Comparison of ENCODE assay signal across 8 cellular contexts in the genomic region with DNA sequence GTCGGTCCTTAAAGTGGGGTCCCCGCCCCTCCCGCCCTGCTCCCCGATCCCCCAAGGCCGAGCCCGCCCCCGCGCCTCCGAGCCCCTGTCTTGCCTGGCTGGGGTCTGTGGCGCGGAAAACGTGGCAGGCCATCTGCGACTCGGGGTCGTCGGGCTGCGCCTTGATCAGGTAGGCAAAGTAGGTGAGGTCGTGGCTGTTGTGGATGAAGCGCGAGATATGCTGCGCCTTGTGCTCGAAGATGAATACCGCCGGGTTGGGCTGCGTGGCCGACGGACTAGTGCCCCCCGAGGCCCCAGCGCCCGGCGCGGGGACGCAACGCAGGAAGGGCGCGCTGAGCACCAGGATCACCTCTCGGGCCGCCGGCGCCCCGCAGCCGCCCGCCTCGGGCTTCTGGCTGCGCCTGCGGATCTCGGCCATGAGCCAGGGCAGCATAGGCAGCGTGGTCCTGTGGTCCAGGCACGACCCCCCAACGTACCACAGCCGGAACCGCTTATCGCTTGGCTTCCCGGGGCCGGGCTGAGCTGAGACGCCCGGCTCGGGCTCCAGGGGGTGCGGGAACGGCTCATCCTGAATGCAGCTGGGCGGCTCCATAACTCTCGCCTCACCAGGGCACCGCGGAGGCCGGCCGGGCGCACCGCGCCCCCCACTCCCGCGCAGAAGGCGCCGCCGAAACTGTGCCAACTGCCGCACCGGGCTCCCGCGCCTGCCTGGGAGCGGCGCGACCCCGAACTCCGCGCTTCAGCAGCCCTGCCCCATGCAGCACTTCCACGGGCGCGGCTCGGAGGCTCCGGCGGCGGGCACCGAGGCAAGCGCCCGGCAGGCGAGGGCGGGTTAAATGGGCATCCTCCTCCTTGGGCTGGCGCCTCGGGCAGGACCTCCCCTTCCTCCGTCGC. TPM values are rescaled to one million over a fixed set of nuclear protein-coding genes. Genes with fewer than 3 reads are reported as not detected.
DNase-seq lines count a peak whose midpoint lies in the region; ATAC-seq and TF ChIP-seq lines count a peak whose summit lies in the region.

No MANE protein-coding gene starts in this region.

- H3K27me3 Mint-ChIP-seq in T-cell: peaks cover 60 to 76% of the 10 kb centered on the region in 2 donors

- POLR2A ChIA-PET in T-cell (lab: Charles Lee): no interaction called here

- peaks cover 15 to 21% (median 18%) of the 10 kb centered on the region in 3 donors for H3K4me1 Mint-ChIP-seq in T-cell
- H3K4me1 Mint-ChIP-seq in stimulated activated effector memory CD8-positive, alpha-beta T cell treated with anti-CD3 and anti-CD28 coated beads, Interleukin-12 subunit alpha, Interleukin-12 subunit beta, amount 100 ng/mL, for 72 hours: peaks cover 22% of the 10 kb centered on the region

- CTCF ChIA-PET in T-cell (lab: Charles Lee): no interaction called here

- no peak overlapping the region for H3K27ac Mint-ChIP-seq in T-cell
- H3K27ac Mint-ChIP-seq in stimulated activated effector memory CD8-positive, alpha-beta T cell treated with anti-CD3 and anti-CD28 coated beads, Interleukin-12 subunit alpha, Interleukin-12 subunit beta, amount 100 ng/mL, for 72 hours: no peak overlapping the region

- H3K27ac ChIP-seq in left lung: peak overlapping the region; percentile 74 to 82

- intact Hi-C loops in left lung (cut with DNase I): loop anchor here in 1 of 2 donors (10.0 kb wide), 1 partner anchor 107 kb away; no protein-coding TSS in a partner anchor

- peak overlapping the region; percentile 75 to 90 for H3K4me3 ChIP-seq in left lung

- H3K4me3 Mint-ChIP-seq in T-cell: peak overlapping the region; percentile 68 to 98 (median 71)
- H3K4me3 Mint-ChIP-seq in stimulated activated effector memory CD8-positive, alpha-beta T cell treated with anti-CD3 and anti-CD28 coated beads, Interleukin-12 subunit alpha, Interleukin-12 subunit beta, amount 100 ng/mL, for 72 hours: peak overlapping the region; percentile 94

- ATAC-seq in GM21367 (IDR thresholded peaks at IDR 0.05; ENCODE audit: unreplicated experiment) (peak; percentile 22), HG03565 (IDR thresholded peaks at IDR 0.05; ENCODE audit: unreplicated experiment) (peak; percentile 18), T-cell (replicated peaks in 1 of 4) (peak; percentile 44 to 59 (median 50)), left lung (peak; percentile 36)
- ATAC-seq in stimulated activated effector memory CD8-positive, alpha-beta T cell treated with anti-CD3 and anti-CD28 coated beads, Interleukin-12 subunit alpha, Interleukin-12 subunit beta, amount 100 ng/mL, for 72 hours: peak; percentile 61

- peaks cover 3 to 19% of the 10 kb centered on the region in 2 donors for H3K4me1 ChIP-seq in left lung

- TF ChIP-seq CTCF in left lung (IDR thresholded peaks at IDR 0.05): no peak

- DNase-seq in EH (ENCODE audit: low read depth) (peak; percentile 42), T-cell (peak in 16 of 34 experiments; percentile 1 to 25 (median 6)), cerebellum (ENCODE audit: low spot score) (peak; percentile 8), left lung (peak; percentile 36 to 82), NCI-H446 (lab: John Stamatoyannopoulos, UW) (no peak)
- peak; percentile 21 to 65 for DNase-seq in stimulated activated effector memory CD8-positive, alpha-beta T cell treated with anti-CD3 and anti-CD28 coated beads, Interleukin-12 subunit alpha, Interleukin-12 subunit beta, amount 100 ng/mL, for 72 hours (ENCODE audit: low spot score in 2 of 2)

- H3K36me3 Mint-ChIP-seq in T-cell: no peaks in the 10 kb centered on the region
- H3K36me3 Mint-ChIP-seq in stimulated activated effector memory CD8-positive, alpha-beta T cell treated with anti-CD3 and anti-CD28 coated beads, Interleukin-12 subunit alpha, Interleukin-12 subunit beta, amount 100 ng/mL, for 72 hours: no peaks in the 10 kb centered on the region

- peaks cover 0 to 45% of the 10 kb centered on the region in 2 donors for H3K27me3 ChIP-seq in left lung

- no peaks in the 10 kb centered on the region for H3K36me3 ChIP-seq in left lung

- H3K9me3 Mint-ChIP-seq in T-cell: no peaks in the 10 kb centered on the region
- no peaks in the 10 kb centered on the region for H3K9me3 Mint-ChIP-seq in stimulated activated effector memory CD8-positive, alpha-beta T cell treated with anti-CD3 and anti-CD28 coated beads, Interleukin-12 subunit alpha, Interleukin-12 subunit beta, amount 100 ng/mL, for 72 hours

- no peaks in the 10 kb centered on the region for H3K9me3 ChIP-seq in left lung

RNA-seq across cellular contexts. Expression of gene TBC1D4, which starts 0.5 kb away (rescaled TPM):
- 10 to 100 TPM; 45.7 to 67.9 (median 56.8) TPM for total RNA-seq in T-cell
- total RNA-seq in cerebellum: 20.2 TPM
- 10 to 100 TPM; 16.6 to 17.3 TPM for total RNA-seq in left lung

RNA-seq across cellular contexts. Expression of gene COMMD6, which starts 56.2 kb away (rescaled TPM):
- total RNA-seq in T-cell (100 to 1,000 TPM; 165 to 218 (median 191) TPM), cerebellum (74.9 TPM), left lung (100 to 1,000 TPM; 118 to 153 TPM)

Comparison
In these comparisons a context has a peak if more than half of its experiments do, and no peak if none do; other contexts are left out.
1. DNase-seq: peak in EH (single experiment), cerebellum (single experiment), left lung (2 of 2) and stimulated activated effector memory CD8-positive, alpha-beta T cell treated with anti-CD3 and anti-CD28 coated beads, Interleukin-12 subunit alpha, Interleukin-12 subunit beta, amount 100 ng/mL, for 72 hours (2 of 2); none in NCI-H446 (0 of 2).
2. Peak in every context shown above with its lines, with median percentiles within 50 percentile points of each other: ATAC-seq.